8 cellular contexts compared by ENCODE assay signal in the genomic region with DNA sequence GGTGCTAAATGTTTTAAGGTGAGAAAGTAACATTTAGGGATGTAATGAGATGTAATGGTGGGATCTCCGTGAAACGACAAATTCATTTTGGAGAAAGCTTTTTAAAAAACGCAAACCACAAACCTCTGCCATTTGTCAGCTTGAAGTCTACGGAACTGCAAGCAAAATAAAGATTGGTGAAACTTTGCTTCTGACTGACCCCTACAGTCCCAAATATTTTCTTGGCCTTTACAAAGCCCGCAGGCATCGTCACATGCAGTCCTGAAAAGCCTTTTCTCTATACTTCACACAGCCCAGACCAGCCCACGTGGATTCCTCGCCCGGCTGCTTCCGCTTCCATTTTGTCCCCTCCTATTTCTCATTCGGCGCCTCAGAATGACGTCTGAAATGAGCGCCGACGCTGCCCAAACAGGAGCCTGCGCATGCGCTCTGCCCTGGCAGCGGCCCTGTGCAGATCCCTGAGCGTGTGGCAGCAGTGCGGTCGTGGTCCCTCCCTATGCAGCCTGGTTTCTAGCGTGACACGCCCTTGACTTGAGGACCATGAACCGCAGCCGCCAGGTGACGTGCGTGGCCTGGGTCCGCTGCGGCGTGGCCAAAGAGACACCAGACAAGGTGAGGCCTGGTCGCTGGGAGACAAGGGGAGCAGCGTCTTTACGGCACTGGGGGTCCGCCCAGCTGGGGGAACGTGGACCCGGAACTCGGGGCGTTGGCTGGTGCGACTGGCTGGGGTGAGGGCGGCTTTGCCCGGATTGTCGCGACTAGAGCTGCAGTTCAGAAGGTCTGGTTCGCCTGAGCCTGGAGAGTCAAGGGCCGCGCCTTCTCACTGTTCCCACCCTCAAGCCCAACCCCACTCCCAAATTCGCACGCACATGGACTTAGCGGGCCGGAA. TPM values are rescaled to one million over a fixed set of nuclear protein-coding genes. Genes with fewer than 3 reads are reported as not detected.
A peak's percentile ranks its signal among the peaks of the same experiment; 100 is the strongest.
DNase-seq lines count a peak whose midpoint lies in the region; ATAC-seq, FAIRE-seq and TF ChIP-seq lines count a peak whose summit lies in the region.

A gene (plus strand): TSS at position 440 of the 889 bp plus-strand sequence. CDS start 101 bp downstream, at position 541.

- intact Hi-C loops in T-helper 2 cell treated with Interferon-gamma antibody and Interleukin-4, amounts not matched to agents 100 ng/mL and 5 ng/mL, for 36 hours (cut with micrococcal nuclease): loop anchor here (1.0 to 5.0 kb wide), 7 partner anchors 76 to 1383 kb away; a partner anchor contains a TSS
- intact Hi-C loops in right cardiac atrium (cut with DNase I): no loop called here

- under 1% methylated on average over 51 of the region's 51 CpGs for WGBS in right cardiac atrium

- no peaks in the 10 kb centered on the region for H3K4me1 ChIP-seq in right cardiac atrium (ENCODE audit: control insufficient read depth, insufficient read depth, low read length)

- ATAC-seq in GM18505 (IDR thresholded peaks at IDR 0.05; ENCODE audit: unreplicated experiment) (peak; percentile 86), HG02970 (IDR thresholded peaks at IDR 0.05; ENCODE audit: low FRiP score, unreplicated experiment) (peak; percentile 92), right cardiac atrium (peak; percentile 96 to 97)

- TF ChIP-seq POLR2A in GM18505 (IDR thresholded peaks at IDR 0.05; ENCODE audit: borderline replicate concordance, extremely low read depth, insufficient read depth, insufficient read length): peak; percentile 90

- H3K9me3 ChIP-seq in right cardiac atrium (ENCODE audit: control insufficient read depth, low read length): no peaks in the 10 kb centered on the region

- H3K27me3 ChIP-seq in right cardiac atrium (ENCODE audit: control insufficient read depth, insufficient read depth): no peaks in the 10 kb centered on the region

- DNase-seq in NCI-H1930 (lab: John Stamatoyannopoulos, UW) (peak; percentile 90 to 94), anterior cingulate cortex (lab: John Stamatoyannopoulos, UW) (peak; percentile 11 to 94 (median 87)), right cardiac atrium (peak; percentile 97 to 99 (median 97)), pulmonary artery endothelial cell (ENCODE audit: low read depth, low spot score) (peak; percentile 84), urothelium cell line (ENCODE audit: low spot score) (peak; percentile 90)

- FAIRE-seq in urothelium cell line (lab: Jason Lieb, UNC): no peak

- peak within 1 kb of the TSS; percentile 47 for H3K4me3 ChIP-seq in right cardiac atrium (ENCODE audit: low read length)

- peak within 1 kb of the TSS; percentile 74 for H3K27ac ChIP-seq in right cardiac atrium (ENCODE audit: low read length)

RNA-seq across cellular contexts. Expression of the gene that starts here (rescaled TPM):
- total RNA-seq in T-helper 2 cell treated with Interferon-gamma antibody and Interleukin-4, amounts not matched to agents 100 ng/mL and 5 ng/mL, for 36 hours: 41.8 and 47.5 TPM in 2 replicates
- total RNA-seq in right cardiac atrium (10 to 100 TPM; 11.4 to 14.7 (median 13.3) TPM), pulmonary artery endothelial cell (118 and 143 TPM in 2 replicates)
- polyA plus RNA-seq in right cardiac atrium: 11.9 TPM

Comparison
In these comparisons a context has a peak if more than half of its experiments do, and no peak if none do; other contexts are left out.
1. Peak in every context shown above with its lines: DNase-seq, ATAC-seq, H3K4me3 ChIP-seq and H3K27ac ChIP-seq.